1 cellular context compared by ENCODE assay signal in genomic region chr17:7314719-7315569, GRCh38.
TF ChIP-seq lines count a peak whose summit lies in the region.

Gene GPS2 (minus strand): TSS chr17:7315360. CDS start chr17:7315052, 308 bp downstream.

TF ChIP-seq in K562, 482 proteins besides CTCF, POLR2A, EP300 and RAD21 (continued from another document and continues in another):
- TF ChIP-seq, protein P1, sequence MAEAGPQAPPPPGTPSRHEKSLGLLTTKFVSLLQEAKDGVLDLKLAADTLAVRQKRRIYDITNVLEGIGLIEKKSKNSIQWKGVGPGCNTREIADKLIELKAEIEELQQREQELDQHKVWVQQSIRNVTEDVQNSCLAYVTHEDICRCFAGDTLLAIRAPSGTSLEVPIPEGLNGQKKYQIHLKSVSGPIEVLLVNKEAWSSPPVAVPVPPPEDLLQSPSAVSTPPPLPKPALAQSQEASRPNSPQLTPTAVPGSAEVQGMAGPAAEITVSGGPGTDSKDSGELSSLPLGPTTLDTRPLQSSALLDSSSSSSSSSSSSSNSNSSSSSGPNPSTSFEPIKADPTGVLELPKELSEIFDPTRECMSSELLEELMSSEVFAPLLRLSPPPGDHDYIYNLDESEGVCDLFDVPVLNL (CRISPR knock-in tag; IDR thresholded peaks at IDR 0.05; ENCODE audit: low read depth) = no peak
- TF ChIP-seq HDAC6 (IDR thresholded peaks at IDR 0.05; ENCODE audit: low read depth, low read length) (no peak), E2F8 (IDR thresholded peaks at IDR 0.05; ENCODE audit: low read depth, partially characterized antibody) (peak; percentile 89), NR2F6 (CRISPR knock-in tag; IDR thresholded peaks at IDR 0.05) (no peak), CBX3 (IDR thresholded peaks at IDR 0.05; ENCODE audit: borderline replicate concordance in 1 of 2, low read length in 2 of 2) (no peak), ZNF512 (tag; IDR thresholded peaks at IDR 0.05) (no peak), CEBPB (tag; IDR thresholded peaks at IDR 0.05) (no peak), ELF1 (tag; IDR thresholded peaks at IDR 0.05) (peak; percentile 94), ZNF76 (CRISPR knock-in tag; IDR thresholded peaks at IDR 0.05; ENCODE audit: borderline replicate concordance) (no peak), CBFA2T2 (conservative IDR thresholded peaks at IDR 0.05) (no peak), PHTF2 (CRISPR knock-in tag; IDR thresholded peaks at IDR 0.05) (no peak), ZNF41 (CRISPR knock-in tag; conservative IDR thresholded peaks at IDR 0.05) (no peak), NCOA6 (IDR thresholded peaks at IDR 0.05) (peak; percentile 32; the same call in 1 of the 2 replicates), ZNF57 (CRISPR knock-in tag; IDR thresholded peaks at IDR 0.05) (no peak), BACH1 (tag; IDR thresholded peaks at IDR 0.05) (no peak), SAFB2 (IDR thresholded peaks at IDR 0.05; ENCODE audit: borderline replicate concordance, low read depth, low read length, severe bottlenecking) (no peak), ZNF699 (CRISPR knock-in tag; IDR thresholded peaks at IDR 0.05; ENCODE audit: insufficient replicate concordance) (no peak), MCM7 (IDR thresholded peaks at IDR 0.05) (no peak), PPARD (CRISPR knock-in tag; IDR thresholded peaks at IDR 0.05) (no peak), ZZZ3 (IDR thresholded peaks at IDR 0.05) (no peak), DPF2 (IDR thresholded peaks at IDR 0.05) (no peak), U2AF1 (optimal IDR thresholded peaks at IDR 0.05; ENCODE audit: low read depth, low read length) (no peak), PBX2 (CRISPR knock-in tag; IDR thresholded peaks at IDR 0.05; ENCODE audit: low read depth) (no peak), PBX2 (tag; conservative IDR thresholded peaks at IDR 0.05; ENCODE audit: low read depth) (no peak), FOXK2 (conservative IDR thresholded peaks at IDR 0.05 in 1 of 2, IDR thresholded peaks at IDR 0.05 in 1 of 2; ENCODE audit: low read depth in 2 of 2) (peak in 1 of 2 experiments; percentile 55; a peak in 1 of 4 replicates), TGIF2 (CRISPR knock-in tag; IDR thresholded peaks at IDR 0.05) (0 out of 2 replicates have a peak, but pooled peaks have one; percentile 39)
- TF ChIP-seq, protein P2, sequence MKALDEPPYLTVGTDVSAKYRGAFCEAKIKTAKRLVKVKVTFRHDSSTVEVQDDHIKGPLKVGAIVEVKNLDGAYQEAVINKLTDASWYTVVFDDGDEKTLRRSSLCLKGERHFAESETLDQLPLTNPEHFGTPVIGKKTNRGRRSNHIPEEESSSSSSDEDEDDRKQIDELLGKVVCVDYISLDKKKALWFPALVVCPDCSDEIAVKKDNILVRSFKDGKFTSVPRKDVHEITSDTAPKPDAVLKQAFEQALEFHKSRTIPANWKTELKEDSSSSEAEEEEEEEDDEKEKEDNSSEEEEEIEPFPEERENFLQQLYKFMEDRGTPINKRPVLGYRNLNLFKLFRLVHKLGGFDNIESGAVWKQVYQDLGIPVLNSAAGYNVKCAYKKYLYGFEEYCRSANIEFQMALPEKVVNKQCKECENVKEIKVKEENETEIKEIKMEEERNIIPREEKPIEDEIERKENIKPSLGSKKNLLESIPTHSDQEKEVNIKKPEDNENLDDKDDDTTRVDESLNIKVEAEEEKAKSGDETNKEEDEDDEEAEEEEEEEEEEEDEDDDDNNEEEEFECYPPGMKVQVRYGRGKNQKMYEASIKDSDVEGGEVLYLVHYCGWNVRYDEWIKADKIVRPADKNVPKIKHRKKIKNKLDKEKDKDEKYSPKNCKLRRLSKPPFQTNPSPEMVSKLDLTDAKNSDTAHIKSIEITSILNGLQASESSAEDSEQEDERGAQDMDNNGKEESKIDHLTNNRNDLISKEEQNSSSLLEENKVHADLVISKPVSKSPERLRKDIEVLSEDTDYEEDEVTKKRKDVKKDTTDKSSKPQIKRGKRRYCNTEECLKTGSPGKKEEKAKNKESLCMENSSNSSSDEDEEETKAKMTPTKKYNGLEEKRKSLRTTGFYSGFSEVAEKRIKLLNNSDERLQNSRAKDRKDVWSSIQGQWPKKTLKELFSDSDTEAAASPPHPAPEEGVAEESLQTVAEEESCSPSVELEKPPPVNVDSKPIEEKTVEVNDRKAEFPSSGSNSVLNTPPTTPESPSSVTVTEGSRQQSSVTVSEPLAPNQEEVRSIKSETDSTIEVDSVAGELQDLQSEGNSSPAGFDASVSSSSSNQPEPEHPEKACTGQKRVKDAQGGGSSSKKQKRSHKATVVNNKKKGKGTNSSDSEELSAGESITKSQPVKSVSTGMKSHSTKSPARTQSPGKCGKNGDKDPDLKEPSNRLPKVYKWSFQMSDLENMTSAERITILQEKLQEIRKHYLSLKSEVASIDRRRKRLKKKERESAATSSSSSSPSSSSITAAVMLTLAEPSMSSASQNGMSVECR (CRISPR knock-in tag; IDR thresholded peaks at IDR 0.05) = peak; percentile 93
- TF ChIP-seq, protein P3, sequence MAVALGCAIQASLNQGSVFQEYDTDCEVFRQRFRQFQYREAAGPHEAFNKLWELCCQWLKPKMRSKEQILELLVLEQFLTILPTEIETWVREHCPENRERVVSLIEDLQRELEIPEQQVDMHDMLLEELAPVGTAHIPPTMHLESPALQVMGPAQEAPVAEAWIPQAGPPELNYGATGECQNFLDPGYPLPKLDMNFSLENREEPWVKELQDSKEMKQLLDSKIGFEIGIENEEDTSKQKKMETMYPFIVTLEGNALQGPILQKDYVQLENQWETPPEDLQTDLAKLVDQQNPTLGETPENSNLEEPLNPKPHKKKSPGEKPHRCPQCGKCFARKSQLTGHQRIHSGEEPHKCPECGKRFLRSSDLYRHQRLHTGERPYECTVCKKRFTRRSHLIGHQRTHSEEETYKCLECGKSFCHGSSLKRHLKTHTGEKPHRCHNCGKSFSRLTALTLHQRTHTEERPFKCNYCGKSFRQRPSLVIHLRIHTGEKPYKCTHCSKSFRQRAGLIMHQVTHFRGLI (CRISPR knock-in tag; IDR thresholded peaks at IDR 0.05) = no peak
- TF ChIP-seq, protein P4, sequence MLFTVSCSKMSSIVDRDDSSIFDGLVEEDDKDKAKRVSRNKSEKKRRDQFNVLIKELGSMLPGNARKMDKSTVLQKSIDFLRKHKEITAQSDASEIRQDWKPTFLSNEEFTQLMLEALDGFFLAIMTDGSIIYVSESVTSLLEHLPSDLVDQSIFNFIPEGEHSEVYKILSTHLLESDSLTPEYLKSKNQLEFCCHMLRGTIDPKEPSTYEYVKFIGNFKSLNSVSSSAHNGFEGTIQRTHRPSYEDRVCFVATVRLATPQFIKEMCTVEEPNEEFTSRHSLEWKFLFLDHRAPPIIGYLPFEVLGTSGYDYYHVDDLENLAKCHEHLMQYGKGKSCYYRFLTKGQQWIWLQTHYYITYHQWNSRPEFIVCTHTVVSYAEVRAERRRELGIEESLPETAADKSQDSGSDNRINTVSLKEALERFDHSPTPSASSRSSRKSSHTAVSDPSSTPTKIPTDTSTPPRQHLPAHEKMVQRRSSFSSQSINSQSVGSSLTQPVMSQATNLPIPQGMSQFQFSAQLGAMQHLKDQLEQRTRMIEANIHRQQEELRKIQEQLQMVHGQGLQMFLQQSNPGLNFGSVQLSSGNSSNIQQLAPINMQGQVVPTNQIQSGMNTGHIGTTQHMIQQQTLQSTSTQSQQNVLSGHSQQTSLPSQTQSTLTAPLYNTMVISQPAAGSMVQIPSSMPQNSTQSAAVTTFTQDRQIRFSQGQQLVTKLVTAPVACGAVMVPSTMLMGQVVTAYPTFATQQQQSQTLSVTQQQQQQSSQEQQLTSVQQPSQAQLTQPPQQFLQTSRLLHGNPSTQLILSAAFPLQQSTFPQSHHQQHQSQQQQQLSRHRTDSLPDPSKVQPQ (CRISPR knock-in tag; IDR thresholded peaks at IDR 0.05; ENCODE audit: borderline replicate concordance) = no peak
- TF ChIP-seq, protein P5, sequence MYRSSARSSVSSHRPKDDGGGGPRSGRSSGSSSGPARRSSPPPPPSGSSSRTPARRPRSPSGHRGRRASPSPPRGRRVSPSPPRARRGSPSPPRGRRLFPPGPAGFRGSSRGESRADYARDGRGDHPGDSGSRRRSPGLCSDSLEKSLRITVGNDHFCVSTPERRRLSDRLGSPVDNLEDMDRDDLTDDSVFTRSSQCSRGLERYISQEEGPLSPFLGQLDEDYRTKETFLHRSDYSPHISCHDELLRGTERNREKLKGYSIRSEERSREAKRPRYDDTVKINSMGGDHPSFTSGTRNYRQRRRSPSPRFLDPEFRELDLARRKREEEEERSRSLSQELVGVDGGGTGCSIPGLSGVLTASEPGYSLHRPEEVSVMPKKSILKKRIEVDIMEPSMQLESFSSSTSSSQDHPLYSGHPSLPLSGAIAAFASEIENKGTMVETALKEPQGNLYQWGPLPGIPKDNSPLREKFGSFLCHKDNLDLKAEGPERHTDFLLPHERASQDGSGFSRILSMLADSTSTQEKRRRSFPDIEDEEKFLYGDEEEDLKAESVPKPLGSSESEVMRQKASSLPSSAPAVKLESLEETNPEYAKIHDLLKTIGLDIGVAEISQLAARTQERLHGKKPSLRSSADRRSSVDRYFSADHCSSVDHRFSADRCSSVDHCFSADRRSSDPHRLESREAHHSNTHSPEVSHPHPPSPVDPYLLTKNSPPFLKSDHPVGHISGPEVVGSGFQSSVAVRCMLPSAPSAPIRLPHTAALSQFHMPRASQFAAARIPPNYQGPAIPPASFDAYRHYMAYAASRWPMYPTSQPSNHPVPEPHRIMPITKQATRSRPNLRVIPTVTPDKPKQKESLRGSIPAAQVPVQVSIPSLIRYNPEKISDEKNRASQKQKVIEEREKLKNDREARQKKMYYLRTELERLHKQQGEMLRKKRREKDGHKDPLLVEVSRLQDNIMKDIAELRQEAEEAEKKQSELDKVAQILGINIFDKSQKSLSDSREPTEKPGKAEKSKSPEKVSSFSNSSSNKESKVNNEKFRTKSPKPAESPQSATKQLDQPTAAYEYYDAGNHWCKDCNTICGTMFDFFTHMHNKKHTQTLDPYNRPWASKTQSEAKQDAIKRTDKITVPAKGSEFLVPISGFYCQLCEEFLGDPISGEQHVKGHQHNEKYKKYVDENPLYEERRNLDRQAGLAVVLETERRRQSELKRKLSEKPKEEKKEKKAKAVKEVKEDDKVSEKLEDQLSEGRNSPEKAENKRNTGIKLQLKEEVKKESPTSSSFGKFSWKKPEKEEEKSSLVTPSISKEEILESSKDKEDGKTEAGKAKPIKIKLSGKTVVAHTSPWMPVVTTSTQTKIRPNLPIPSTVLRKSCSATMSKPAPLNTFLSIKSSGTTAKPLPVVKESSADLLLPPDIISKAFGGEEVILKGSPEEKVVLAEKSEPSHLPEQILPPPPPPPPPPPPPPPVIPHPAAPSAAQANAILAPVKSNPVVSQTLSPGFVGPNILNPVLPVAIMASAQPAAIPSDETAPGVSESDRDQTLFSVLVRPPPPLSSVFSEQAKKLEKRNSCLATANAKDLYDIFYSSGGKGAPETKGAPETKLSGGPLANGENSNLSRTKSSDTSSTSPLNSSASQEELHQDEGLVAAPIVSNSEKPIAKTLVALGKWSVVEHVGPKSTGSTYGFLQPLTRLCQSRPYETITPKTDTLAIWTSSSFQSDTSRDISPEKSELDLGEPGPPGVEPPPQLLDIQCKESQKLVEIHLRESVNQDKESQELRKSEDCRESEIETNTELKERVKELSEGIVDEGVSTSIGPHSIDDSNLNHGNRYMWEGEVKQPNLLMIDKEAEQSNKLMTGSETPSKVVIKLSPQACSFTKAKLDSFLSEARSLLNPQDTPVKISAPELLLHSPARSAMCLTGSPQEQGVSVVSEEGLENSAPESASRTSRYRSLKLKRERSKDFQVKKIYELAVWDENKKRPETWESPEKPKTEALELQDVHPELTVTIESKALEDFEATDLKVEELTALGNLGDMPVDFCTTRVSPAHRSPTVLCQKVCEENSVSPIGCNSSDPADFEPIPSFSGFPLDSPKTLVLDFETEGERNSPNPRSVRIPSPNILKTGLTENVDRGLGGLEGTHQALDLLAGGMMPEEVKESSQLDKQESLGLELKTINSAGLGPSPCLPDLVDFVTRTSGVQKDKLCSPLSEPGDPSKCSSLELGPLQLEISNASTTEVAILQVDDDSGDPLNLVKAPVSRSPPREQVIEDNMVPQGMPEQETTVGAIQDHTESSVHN (IDR thresholded peaks at IDR 0.05; ENCODE audit: borderline replicate concordance in 1 of 2, low read depth in 1 of 2) = no peak
